Comparison of ENCODE assay signal across 8 cellular contexts in genomic region chr2:38665854-38666577, GRCh38. TPM values are rescaled to one million over a fixed set of nuclear protein-coding genes. Genes with fewer than 3 reads are reported as not detected.
DNase-seq lines count a peak whose midpoint lies in the region; ATAC-seq, FAIRE-seq and TF ChIP-seq lines count a peak whose summit lies in the region.

Gene GALM, plus strand, starts transcription at chr2:38666114. Its CDS starts 48 bp downstream, at chr2:38666162.

- peak within 1 kb of the TSS; percentile 67 for H2BK120ac ChIP-seq in IMR-90 (ENCODE audit: low read depth, low read length)

- H4K91ac ChIP-seq in IMR-90 (ENCODE audit: insufficient read depth, low read depth, low read length), result peak within 1 kb of the TSS; percentile 49; the same call in 1 of the 2 replicates

- H3K4me2 ChIP-seq in IMR-90 (ENCODE audit: low read depth, low read length), result peak within 1 kb of the TSS; percentile 90

- H2AK9ac ChIP-seq in IMR-90 (replicated peaks; ENCODE audit: low read depth, low read length, poor library complexity), result no peak within 1 kb of the TSS

- no peaks in the 10 kb centered on the region for H3K36me3 Mint-ChIP-seq in T-helper 17 cell (ENCODE audit: low read depth)

- ATAC-seq in GM18909 (IDR thresholded peaks at IDR 0.05; ENCODE audit: poor library complexity, unreplicated experiment) (peak; percentile 53), IMR-90 (ENCODE audit: low read depth) (peak; percentile 95), T-helper 17 cell (peak; percentile 20)

- no peaks in the 10 kb centered on the region for H3K36me3 ChIP-seq in IMR-90 (ENCODE audit: control insufficient read depth, insufficient read depth, low read length)

- H3K23ac ChIP-seq in IMR-90 (ENCODE audit: low read depth, low read length), result peak within 1 kb of the TSS; percentile 78

- H3K27me3 ChIP-seq in IMR-90 (ENCODE audit: control insufficient read depth, insufficient read depth, low read length), result no peaks in the 10 kb centered on the region

- H3K79me1 ChIP-seq in IMR-90 (ENCODE audit: low read depth in 1 of 2, low read length in 2 of 2), result peaks cover 0 to 15% of the 10 kb centered on the region in 2 experiments; a peak in 2 of 4 replicates

- H2BK5ac ChIP-seq in IMR-90 (ENCODE audit: low read depth, low read length, poor library complexity, severe bottlenecking), result peak within 1 kb of the TSS; percentile 77

- POLR2A ChIA-PET in IMR-90 (lab: Charles Lee; ENCODE audit: unreplicated experiment), result interaction anchor here (0.7 to 0.9 kb wide), 2 partner anchors 54 to 85 kb away, joined by 3 to 5 read pairs; partner anchors contain the start of gene SRSF7

- H3K9me3 ChIP-seq in IMR-90 (ENCODE audit: control insufficient read depth, insufficient read depth, low read length), result no peaks in the 10 kb centered on the region
- no peaks in the 10 kb centered on the region for H3K9me3 ChIP-seq in T-helper 17 cell (ENCODE audit: control insufficient read depth, low read length, poor library complexity, severe bottlenecking)

- BruUV-seq in IMR-90 (replicated peaks; lab: Mats Ljungman, UMichigan), result no TSS peak

- H2BK20ac ChIP-seq in IMR-90 (ENCODE audit: low read depth, low read length), result peak within 1 kb of the TSS; percentile 21; the same call in 1 of the 2 replicates

- peak within 1 kb of the TSS; percentile 98 for H3K27ac Mint-ChIP-seq in T-helper 17 cell

- peak within 1 kb of the TSS; percentile 43; the same call in 1 of the 2 replicates for H3K18ac ChIP-seq in IMR-90 (ENCODE audit: low read depth, low read length)

- peak within 1 kb of the TSS; percentile 93 for H3K4me3 Mint-ChIP-seq in T-helper 17 cell

- TF ChIP-seq RAD21 in IMR-90 (IDR thresholded peaks at IDR 0.05; ENCODE audit: low read length), result no peak

- H3K9ac ChIP-seq in IMR-90 (ENCODE audit: low read depth, low read length), result peak within 1 kb of the TSS; percentile 58

- H2AK5ac ChIP-seq in IMR-90 (ENCODE audit: low read depth, low read length), result peak within 1 kb of the TSS; percentile 11; the same call in 1 of the 2 replicates

- peak within 1 kb of the TSS; percentile 8 to 98; a peak in 3 of 4 replicates for H4K8ac ChIP-seq in IMR-90 (ENCODE audit: low read depth in 2 of 2, low read length in 2 of 2)

- H3K14ac ChIP-seq in IMR-90 (replicated peaks; ENCODE audit: low read depth, low read length), result peak within 1 kb of the TSS; percentile 87

- peak within 1 kb of the TSS; percentile 81 for H3K4ac ChIP-seq in IMR-90 (ENCODE audit: low read depth, low read length)

- intact Hi-C loops in IMR-90 (cut with micrococcal nuclease), result loop anchor here (1.0 kb wide), 2 partner anchors 50 to 65 kb away; no protein-coding TSS in a partner anchor

- TF ChIP-seq CTCF in IMR-90 (conservative IDR thresholded peaks at IDR 0.05; ENCODE audit: low read depth, low read length), result no peak

- peak within 1 kb of the TSS; percentile 82 for H4K5ac ChIP-seq in IMR-90 (ENCODE audit: low read depth, low read length)

- H3K27ac ChIP-seq in IMR-90 (ENCODE audit: insufficient read depth, low read length), result peak within 1 kb of the TSS; percentile 60

- H2BK15ac ChIP-seq in IMR-90 (ENCODE audit: low read depth, low read length), result peak within 1 kb of the TSS; percentile 55; the same call in 2 of the 3 replicates

- peak; percentile 96 for DNase-seq in IMR-90
- no peak for DNase-seq in T-helper 17 cell
- peak; percentile 53 for DNase-seq in central memory CD4-positive, alpha-beta T cell
- DNase-seq in iPS-NIHi11 (ENCODE audit: low spot score), result peak; percentile 92
- DNase-seq in skeletal muscle cell (ENCODE audit: low read depth), result peak; percentile 84
- no peak for DNase-seq in cortex of kidney (lab: John Stamatoyannopoulos, UW)

- CTCF ChIA-PET in IMR-90 (lab: Yijun Ruan, JAX), result interaction anchor here (2.1 kb wide), 1 partner anchor 84 kb away, joined by 4 read pairs; no protein-coding TSS in a partner anchor

- dilution Hi-C loops in IMR-90 (cut with HindIII; ENCODE audit: low sequenced_read_pairs, unreplicated experiment), result no loop called here

- no peaks in the 10 kb centered on the region; the same call in 1 of the 2 replicates for H3K4me1 ChIP-seq in IMR-90 (ENCODE audit: control insufficient read depth, insufficient read depth, low read length)

- H3K4me3 ChIP-seq in IMR-90 (ENCODE audit: insufficient read depth, low read depth, low read length), result peak within 1 kb of the TSS; percentile 68
- H3K4me3 ChIP-seq in skeletal muscle cell (ENCODE audit: low read depth, low read length), result peak within 1 kb of the TSS; percentile 65

- no peak for TF ChIP-seq POLR2A in IMR-90 (IDR thresholded peaks at IDR 0.05; ENCODE audit: low read depth, low read length)

- 3% methylated on average over 14 of the region's 27 CpGs; no CpG with 5 or more reads in 1 of the 2 experiments for WGBS in IMR-90 (ENCODE audit: extremely low coverage in 2 of 2, insufficient read length in 1 of 2), 2 experiments

- in situ Hi-C loops in IMR-90 (cut with MboI; ENCODE audit: low sequenced_read_pairs), result no loop called here

- peak; percentile 21 for FAIRE-seq in A204.1 (lab: Jason Lieb, UNC)

- peak within 1 kb of the TSS; percentile 95 for H2AFZ ChIP-seq in IMR-90 (replicated peaks; ENCODE audit: low read length, poor library complexity)

- no peaks in the 10 kb centered on the region for H3K27me3 Mint-ChIP-seq in T-helper 17 cell

- H3K9me1 ChIP-seq in IMR-90 (ENCODE audit: insufficient read depth, low read length), result no peaks in the 10 kb centered on the region

- H4K20me1 ChIP-seq in IMR-90 (ENCODE audit: insufficient read depth, low read length), result no peaks in the 10 kb centered on the region

- peaks cover 49% of the 10 kb centered on the region for H3K4me1 Mint-ChIP-seq in T-helper 17 cell

- H3K56ac ChIP-seq in IMR-90 (ENCODE audit: extremely low read depth, insufficient read depth, low read length), result peak within 1 kb of the TSS; percentile 34

TF ChIP-seq in IMR-90, 13 proteins besides CTCF, POLR2A, EP300 and RAD21:
- TF ChIP-seq BHLHE40 (IDR thresholded peaks at IDR 0.05; ENCODE audit: low read depth, low read length) (no peak), MXI1 (IDR thresholded peaks at IDR 0.05; ENCODE audit: borderline replicate concordance, low read depth, low read length) (peak; percentile 48; the same call in 1 of the 2 replicates), CEBPB (IDR thresholded peaks at IDR 0.05; ENCODE audit: low read depth, low read length) (no peak), NFE2L2 (IDR thresholded peaks at IDR 0.05; ENCODE audit: low read depth, low read length) (no peak), SMC3 (IDR thresholded peaks at IDR 0.05; ENCODE audit: low read depth, low read length) (no peak), MAZ (IDR thresholded peaks at IDR 0.05; ENCODE audit: borderline replicate concordance, low read depth, low read length) (peak; percentile 49; the same call in 1 of the 2 replicates), CHD1 (IDR thresholded peaks at IDR 0.05; ENCODE audit: low read depth, low read length) (no peak), USF2 (IDR thresholded peaks at IDR 0.05; ENCODE audit: low read depth, low read length) (no peak), FOS (IDR thresholded peaks at IDR 0.05; ENCODE audit: low read depth, low read length) (no peak)

RNA-seq across cellular contexts. Expression of gene GALM, which starts in this region (rescaled TPM):
- total RNA-seq in IMR-90 (2012; rRNA removed) (16.4 and 24.2 TPM in 2 replicates), T-helper 17 cell (10 to 100 TPM; 18.5 to 28.3 TPM)
- polyA plus RNA-seq in IMR-90 (2012; rRNA removed), result 11.8 and 12.1 TPM in 2 replicates
- 14.7 and 16.4 TPM in 2 replicates for polyA plus RNA-seq in IMR-90 (2012; cell fraction: cytosol; rRNA removed)
- 7.5 and 8.4 TPM in 2 replicates for polyA plus RNA-seq in IMR-90 (2012; cell fraction: nucleus; rRNA removed; ENCODE audit: low replicate concordance)

Comparison
In these comparisons a context has a peak if more than half of its experiments do, and no peak if none do; other contexts are left out.
1. ATAC-seq: peak in every context shown above with its lines; median percentile 95 in IMR-90; 53 in GM18909; 20 in T-helper 17 cell.
2. DNase-seq: peak in IMR-90 (single experiment), central memory CD4-positive, alpha-beta T cell (single experiment), iPS-NIHi11 (single experiment) and skeletal muscle cell (single experiment); none in T-helper 17 cell (0 of 3) and cortex of kidney (single experiment).